Comparison of ENCODE assay signal across 8 cellular contexts in genomic region chr3:42652611-42653302, GRCh38. TPM values are rescaled to one million over a fixed set of nuclear protein-coding genes. Genes with fewer than 3 reads are reported as not detected.
DNase-seq lines count a peak whose midpoint lies in the region; ATAC-seq, FAIRE-seq and TF ChIP-seq lines count a peak whose summit lies in the region.

No MANE protein-coding gene starts in this region.

- H2AFZ ChIP-seq in HepG2 (ENCODE audit: low read length), result no peak overlapping the region

- H3K27me3 Mint-ChIP-seq in activated naive CD4-positive, alpha-beta T cell treated with anti-CD3 and anti-CD28 coated beads for 36 hours (ENCODE audit: low read depth), result no peaks in the 10 kb centered on the region

- no peak for TF ChIP-seq RAD21 in HepG2 (CRISPR knock-in tag; IDR thresholded peaks at IDR 0.05)

- H3K36me3 Mint-ChIP-seq in activated naive CD4-positive, alpha-beta T cell treated with anti-CD3 and anti-CD28 coated beads for 36 hours (ENCODE audit: low read depth), result peaks cover 7% of the 10 kb centered on the region

- H3K79me2 ChIP-seq in HepG2 (ENCODE audit: insufficient read depth, low read length), result peaks cover 7% of the 10 kb centered on the region

- no peaks in the 10 kb centered on the region; a peak in 1 of 5 replicates for H3K36me3 ChIP-seq in HepG2 (replicated peaks in 1 of 2; ENCODE audit: control insufficient read depth in 1 of 2, insufficient read depth in 2 of 2, low read length in 2 of 2)

- peak overlapping the region; percentile 80 for H3K9ac ChIP-seq in HepG2 (ENCODE audit: insufficient read depth, low read depth, low read length)

- POLR2A ChIA-PET in HepG2 (lab: Yijun Ruan, JAX), result interaction anchor here (1.2 to 1.7 kb wide), 4 partner anchors 39 to 103 kb away, joined by 4 to 8 read pairs (median 4); partner anchors contain the start of genes NKTR and SS18L2

- peaks cover 57% of the 10 kb centered on the region for H3K4me1 ChIP-seq in HepG2 (ENCODE audit: insufficient read depth, low read length)

- H3K27me3 ChIP-seq in HepG2 (ENCODE audit: control insufficient read depth in 1 of 2, insufficient read depth in 2 of 2, low read length in 2 of 2), result no peaks in the 10 kb centered on the region

- TSS peak; percentile 43 for BruUV-seq in HepG2 (replicated peaks; lab: Mats Ljungman, UMichigan)

- H3K4me1 Mint-ChIP-seq in activated naive CD4-positive, alpha-beta T cell treated with anti-CD3 and anti-CD28 coated beads for 36 hours (ENCODE audit: low read depth), result peaks cover 2% of the 10 kb centered on the region

- H3K4me3 ChIP-seq in HepG2 (replicated peaks in 1 of 3; ENCODE audit: insufficient read depth in 1 of 3, low read depth in 2 of 3, low read length in 3 of 3), result peak overlapping the region; percentile 71 to 89 (median 83); a peak in 5 of 6 replicates

- DNase-seq in activated naive CD4-positive, alpha-beta T cell treated with anti-CD3 and anti-CD28 coated beads for 36 hours, result no peak
- no peak for DNase-seq in activated naive CD4-positive, alpha-beta T cell treated with anti-CD3 and anti-CD28 coated beads, Interleukin-2, amount 50 U/mL, for 16 hours
- peak; percentile 86 for DNase-seq in OCI-M1 (lab: John Stamatoyannopoulos, UW)
- DNase-seq in HepG2 (ENCODE audit: low spot score), result peak; percentile 29
- peak in 17 of 49 donors; percentile 32 to 89 (median 61) for DNase-seq in substantia nigra (lab: John Stamatoyannopoulos, UW)

- CTCF ChIA-PET in activated naive CD4-positive, alpha-beta T cell treated with anti-CD3 and anti-CD28 coated beads for 36 hours (lab: Charles Lee), result interaction anchor here (1.1 to 1.3 kb wide), 3 partner anchors 16 to 97 kb away, joined by 3 to 4 read pairs (median 3); no protein-coding TSS in a partner anchor
- CTCF ChIA-PET in HepG2 (lab: Yijun Ruan, JAX; ENCODE audit: low intra/inter-chr PET ratio, low total read pairs), result no interaction called here

- peak overlapping the region; percentile 41 for H3K4me3 Mint-ChIP-seq in activated naive CD4-positive, alpha-beta T cell treated with anti-CD3 and anti-CD28 coated beads for 36 hours

- H3K4me2 ChIP-seq in HepG2 (ENCODE audit: low read depth, low read length), result peak overlapping the region; percentile 90

- in situ Hi-C loops in HepG2 (cut with HindIII; ENCODE audit: extremely low pct_ligation_motif_present, low pct_unique_long_range_greater_than_20kb), result loop anchor here (5.0 kb wide), 1 partner anchor 95 kb away; no protein-coding TSS in a partner anchor

- no peaks in the 10 kb centered on the region for H3K9me3 ChIP-seq in HepG2 (ENCODE audit: low read length)

- ATAC-seq in HG02885 (IDR thresholded peaks at IDR 0.05; ENCODE audit: poor library complexity, unreplicated experiment) (peak; percentile 71), HepG2 (peak; percentile 32), GM19324 (IDR thresholded peaks at IDR 0.05; ENCODE audit: low FRiP score, unreplicated experiment) (no peak)

- peak overlapping the region; percentile 91 for H3K27ac ChIP-seq in cingulate gyrus (ENCODE audit: low read depth, low read length)
- H3K27ac ChIP-seq in HepG2 (ENCODE audit: extremely low read length, insufficient read depth, low read length), result no peak overlapping the region
- H3K27ac ChIP-seq in substantia nigra (ENCODE audit: low read depth, low read length, poor library complexity, severe bottlenecking), result peak overlapping the region; percentile 97

- H3K9me3 Mint-ChIP-seq in activated naive CD4-positive, alpha-beta T cell treated with anti-CD3 and anti-CD28 coated beads for 36 hours, result no peaks in the 10 kb centered on the region

- TF ChIP-seq CTCF in HepG2 (CRISPR knock-in tag; IDR thresholded peaks at IDR 0.05), result no peak

- FAIRE-seq in HepG2 (lab: Jason Lieb, UNC), result no peak

- H3K27ac Mint-ChIP-seq in activated naive CD4-positive, alpha-beta T cell treated with anti-CD3 and anti-CD28 coated beads for 36 hours, result no peak overlapping the region

- intact Hi-C loops in activated naive CD4-positive, alpha-beta T cell treated with anti-CD3 and anti-CD28 coated beads for 36 hours (cut with micrococcal nuclease), result no loop called here
- intact Hi-C loops in HepG2 (cut with micrococcal nuclease; ENCODE audit: unreplicated experiment), result loop anchor here (5.0 kb wide), 3 partner anchors 80 to 180 kb away; no protein-coding TSS in a partner anchor

- TF ChIP-seq EP300 in HepG2 (IDR thresholded peaks at IDR 0.05; ENCODE audit: low read depth in 2 of 2, low read length in 2 of 2) (no peak), HepG2 (CRISPR knock-in tag; IDR thresholded peaks at IDR 0.05; ENCODE audit: borderline replicate concordance) (no peak)

- no peak for TF ChIP-seq POLR2A in HepG2 (IDR thresholded peaks at IDR 0.05; ENCODE audit: insufficient read depth in 1 of 2, low read depth in 2 of 2, low read length in 2 of 2)

- WGBS in HepG2 (ENCODE audit: low lambda C conversion rate), result 42% methylated on average over 2 of the region's 7 CpGs

- no peaks in the 10 kb centered on the region for H4K20me1 ChIP-seq in HepG2 (ENCODE audit: insufficient read depth, low read length)

RNA-seq across cellular contexts. Expression of gene ZBTB47, which starts 0.7 kb away (rescaled TPM):
- total RNA-seq in activated naive CD4-positive, alpha-beta T cell treated with anti-CD3 and anti-CD28 coated beads for 36 hours, result 1 to 10 TPM in 1 of 2 experiments, under 1 TPM in 1; 0.55 to 1.0 TPM
- 1.4 and 3.1 TPM in 2 replicates for total RNA-seq in HepG2 (2016; rRNA removed; fragmentation: Illumina TruSeq; extraction: Trizol)
- 0.20 and 0.44 TPM in 2 replicates for total RNA-seq in HepG2 (2016; cell fraction: cytosol; rRNA removed; fragmentation: Illumina TruSeq; extraction: Trizol; ENCODE audit: low read depth)
- total RNA-seq in HepG2 (2016; cell fraction: insoluble cytoplasmic fraction; rRNA removed; fragmentation: Illumina TruSeq; extraction: Trizol), result 1.4 and 3.1 TPM in 2 replicates
- total RNA-seq in HepG2 (2016; cell fraction: membrane; rRNA removed; fragmentation: Illumina TruSeq; extraction: Trizol), result 1.5 and 1.6 TPM in 2 replicates
- 2.9 and 3.4 TPM in 2 replicates for total RNA-seq in HepG2 (2016; cell fraction: nucleus; rRNA removed; fragmentation: Illumina TruSeq; extraction: Trizol)
- 1.5 and 2.4 TPM in 2 replicates for polyA plus RNA-seq in HepG2 (2011; rRNA removed)
- 1.3 and 1.5 TPM in 2 replicates for polyA plus RNA-seq in HepG2 (2011; cell fraction: cytosol; rRNA removed)
- polyA plus RNA-seq in HepG2 (2011; cell fraction: nucleus; rRNA removed), result 5.0 and 5.4 TPM in 2 replicates
- polyA plus RNA-seq in HepG2 (2012), result 1.1 and 1.5 TPM in 2 replicates
- 0.19 and 0.20 TPM in 2 replicates for polyA plus RNA-seq in HepG2 (2016; cell fraction: cytosol; fragmentation: Illumina TruSeq; extraction: Trizol; ENCODE audit: low read depth)
- polyA plus RNA-seq in HepG2 (2016; cell fraction: insoluble cytoplasmic fraction; fragmentation: Illumina TruSeq; extraction: Trizol; ENCODE audit: low read depth), result 1.4 and 1.5 TPM in 2 replicates
- polyA plus RNA-seq in HepG2 (2016; cell fraction: membrane; fragmentation: Illumina TruSeq; extraction: Trizol; ENCODE audit: low read depth), result 0.82 and 1.3 TPM in 2 replicates
- 2.3 and 3.8 TPM in 2 replicates for polyA plus RNA-seq in HepG2 (2016; cell fraction: nucleus; fragmentation: Illumina TruSeq; extraction: Trizol; ENCODE audit: insufficient read depth, low read depth)
- 7.3 and 12.7 TPM in 2 replicates for polyA minus RNA-seq in HepG2 (2011; rRNA and poly(A)+ RNA removed; ENCODE audit: low replicate concordance)
- polyA minus RNA-seq in HepG2 (2011; cell fraction: cytosol; rRNA and poly(A)+ RNA removed), result 1.7 and 1.8 TPM in 2 replicates
- 4.7 and 5.2 TPM in 2 replicates for polyA minus RNA-seq in HepG2 (2011; cell fraction: nucleus; rRNA and poly(A)+ RNA removed)

RNA-seq across cellular contexts. Expression of gene KLHL40, which starts 32.6 kb away (rescaled TPM):
- not detected for total RNA-seq in activated naive CD4-positive, alpha-beta T cell treated with anti-CD3 and anti-CD28 coated beads for 36 hours
- not detected in 2 replicates for total RNA-seq in HepG2 (2016; rRNA removed; fragmentation: Illumina TruSeq; extraction: Trizol)
- total RNA-seq in HepG2 (2016; cell fraction: cytosol; rRNA removed; fragmentation: Illumina TruSeq; extraction: Trizol; ENCODE audit: low read depth), result not detected in 2 replicates
- total RNA-seq in HepG2 (2016; cell fraction: insoluble cytoplasmic fraction; rRNA removed; fragmentation: Illumina TruSeq; extraction: Trizol), result not detected in 2 replicates
- not detected in 2 replicates for total RNA-seq in HepG2 (2016; cell fraction: membrane; rRNA removed; fragmentation: Illumina TruSeq; extraction: Trizol)
- not detected in 2 replicates for total RNA-seq in HepG2 (2016; cell fraction: nucleus; rRNA removed; fragmentation: Illumina TruSeq; extraction: Trizol)
- not detected in 2 replicates for polyA plus RNA-seq in HepG2 (2011; rRNA removed)
- polyA plus RNA-seq in HepG2 (2011; cell fraction: cytosol; rRNA removed), result not detected in 2 replicates
- polyA plus RNA-seq in HepG2 (2011; cell fraction: nucleus; rRNA removed), result not detected in 2 replicates
- not detected in 2 replicates for polyA plus RNA-seq in HepG2 (2012)
- polyA plus RNA-seq in HepG2 (2016; cell fraction: cytosol; fragmentation: Illumina TruSeq; extraction: Trizol; ENCODE audit: low read depth), result not detected in 2 replicates
- polyA plus RNA-seq in HepG2 (2016; cell fraction: insoluble cytoplasmic fraction; fragmentation: Illumina TruSeq; extraction: Trizol; ENCODE audit: low read depth), result not detected in 2 replicates
- polyA plus RNA-seq in HepG2 (2016; cell fraction: membrane; fragmentation: Illumina TruSeq; extraction: Trizol; ENCODE audit: low read depth), result not detected in 2 replicates
- polyA plus RNA-seq in HepG2 (2016; cell fraction: nucleus; fragmentation: Illumina TruSeq; extraction: Trizol; ENCODE audit: insufficient read depth, low read depth), result not detected in 2 replicates
- 0.12 TPM in 1 of 2 replicates, not detected in the other for polyA minus RNA-seq in HepG2 (2011; rRNA and poly(A)+ RNA removed; ENCODE audit: low replicate concordance)
- not detected in 2 replicates for polyA minus RNA-seq in HepG2 (2011; cell fraction: cytosol; rRNA and poly(A)+ RNA removed)
- polyA minus RNA-seq in HepG2 (2011; cell fraction: nucleus; rRNA and poly(A)+ RNA removed), result not detected in 2 replicates

RNA-seq across cellular contexts. Expression of gene HHATL, which starts 49.8 kb away (rescaled TPM):
- not detected for total RNA-seq in activated naive CD4-positive, alpha-beta T cell treated with anti-CD3 and anti-CD28 coated beads for 36 hours
- total RNA-seq in HepG2 (2016; rRNA removed; fragmentation: Illumina TruSeq; extraction: Trizol), result not detected in 2 replicates
- not detected in 2 replicates for total RNA-seq in HepG2 (2016; cell fraction: cytosol; rRNA removed; fragmentation: Illumina TruSeq; extraction: Trizol; ENCODE audit: low read depth)
- total RNA-seq in HepG2 (2016; cell fraction: insoluble cytoplasmic fraction; rRNA removed; fragmentation: Illumina TruSeq; extraction: Trizol), result not detected in 2 replicates
- not detected in 2 replicates for total RNA-seq in HepG2 (2016; cell fraction: membrane; rRNA removed; fragmentation: Illumina TruSeq; extraction: Trizol)
- total RNA-seq in HepG2 (2016; cell fraction: nucleus; rRNA removed; fragmentation: Illumina TruSeq; extraction: Trizol), result 0.62 TPM in 1 of 2 replicates, not detected in the other
- 0.04 and 0.26 TPM in 2 replicates for polyA plus RNA-seq in HepG2 (2011; rRNA removed)
- 0.08 TPM in 2 replicates for polyA plus RNA-seq in HepG2 (2011; cell fraction: cytosol; rRNA removed)
- polyA plus RNA-seq in HepG2 (2011; cell fraction: nucleus; rRNA removed), result 0.74 and 1.2 TPM in 2 replicates
- polyA plus RNA-seq in HepG2 (2012), result not detected in 2 replicates
- polyA plus RNA-seq in HepG2 (2016; cell fraction: cytosol; fragmentation: Illumina TruSeq; extraction: Trizol; ENCODE audit: low read depth), result not detected in 2 replicates
- not detected in 2 replicates for polyA plus RNA-seq in HepG2 (2016; cell fraction: insoluble cytoplasmic fraction; fragmentation: Illumina TruSeq; extraction: Trizol; ENCODE audit: low read depth)
- not detected in 2 replicates for polyA plus RNA-seq in HepG2 (2016; cell fraction: membrane; fragmentation: Illumina TruSeq; extraction: Trizol; ENCODE audit: low read depth)
- not detected in 2 replicates for polyA plus RNA-seq in HepG2 (2016; cell fraction: nucleus; fragmentation: Illumina TruSeq; extraction: Trizol; ENCODE audit: insufficient read depth, low read depth)
- not detected in 2 replicates for polyA minus RNA-seq in HepG2 (2011; rRNA and poly(A)+ RNA removed; ENCODE audit: low replicate concordance)
- not detected in 2 replicates for polyA minus RNA-seq in HepG2 (2011; cell fraction: cytosol; rRNA and poly(A)+ RNA removed)
- 0.62 TPM in 1 of 2 replicates, not detected in the other for polyA minus RNA-seq in HepG2 (2011; cell fraction: nucleus; rRNA and poly(A)+ RNA removed)

RNA-seq across cellular contexts. Expression of gene NKTR, which starts 52.3 kb away (rescaled TPM):
- 10 to 100 TPM; 62.1 to 65.9 TPM for total RNA-seq in activated naive CD4-positive, alpha-beta T cell treated with anti-CD3 and anti-CD28 coated beads for 36 hours
- total RNA-seq in HepG2 (2016; rRNA removed; fragmentation: Illumina TruSeq; extraction: Trizol), result 24.9 and 59.6 TPM in 2 replicates
- total RNA-seq in HepG2 (2016; cell fraction: cytosol; rRNA removed; fragmentation: Illumina TruSeq; extraction: Trizol; ENCODE audit: low read depth), result 14.8 and 15.5 TPM in 2 replicates
- total RNA-seq in HepG2 (2016; cell fraction: insoluble cytoplasmic fraction; rRNA removed; fragmentation: Illumina TruSeq; extraction: Trizol), result 23.0 and 60.3 TPM in 2 replicates
- 11.2 and 12.9 TPM in 2 replicates for total RNA-seq in HepG2 (2016; cell fraction: membrane; rRNA removed; fragmentation: Illumina TruSeq; extraction: Trizol)
- 180 and 195 TPM in 2 replicates for total RNA-seq in HepG2 (2016; cell fraction: nucleus; rRNA removed; fragmentation: Illumina TruSeq; extraction: Trizol)
- 35.0 and 41.3 TPM in 2 replicates for polyA plus RNA-seq in HepG2 (2011; rRNA removed)
- 3.9 and 5.3 TPM in 2 replicates for polyA plus RNA-seq in HepG2 (2011; cell fraction: cytosol; rRNA removed)
- polyA plus RNA-seq in HepG2 (2011; cell fraction: nucleus; rRNA removed), result 102 and 127 TPM in 2 replicates
- 39.9 and 52.7 TPM in 2 replicates for polyA plus RNA-seq in HepG2 (2012)
- polyA plus RNA-seq in HepG2 (2016; cell fraction: cytosol; fragmentation: Illumina TruSeq; extraction: Trizol; ENCODE audit: low read depth), result 0.61 and 0.64 TPM in 2 replicates
- polyA plus RNA-seq in HepG2 (2016; cell fraction: insoluble cytoplasmic fraction; fragmentation: Illumina TruSeq; extraction: Trizol; ENCODE audit: low read depth), result 14.4 and 15.0 TPM in 2 replicates
- polyA plus RNA-seq in HepG2 (2016; cell fraction: membrane; fragmentation: Illumina TruSeq; extraction: Trizol; ENCODE audit: low read depth), result 2.1 and 2.2 TPM in 2 replicates
- polyA plus RNA-seq in HepG2 (2016; cell fraction: nucleus; fragmentation: Illumina TruSeq; extraction: Trizol; ENCODE audit: insufficient read depth, low read depth), result 227 and 250 TPM in 2 replicates
- polyA minus RNA-seq in HepG2 (2011; rRNA and poly(A)+ RNA removed; ENCODE audit: low replicate concordance), result 26.3 and 26.4 TPM in 2 replicates
- polyA minus RNA-seq in HepG2 (2011; cell fraction: cytosol; rRNA and poly(A)+ RNA removed), result 7.3 and 10.2 TPM in 2 replicates
- polyA minus RNA-seq in HepG2 (2011; cell fraction: nucleus; rRNA and poly(A)+ RNA removed), result 385 and 392 TPM in 2 replicates

Comparison
In these comparisons a context has a peak if more than half of its experiments do, and no peak if none do; other contexts are left out.
1. DNase-seq: peak in OCI-M1 (single experiment) and HepG2 (single experiment); none in activated naive CD4-positive, alpha-beta T cell treated with anti-CD3 and anti-CD28 coated beads for 36 hours (single experiment) and activated naive CD4-positive, alpha-beta T cell treated with anti-CD3 and anti-CD28 coated beads, Interleukin-2, amount 50 U/mL, for 16 hours (single experiment).